1 cellular context compared by ENCODE assay signal in the genomic region with DNA sequence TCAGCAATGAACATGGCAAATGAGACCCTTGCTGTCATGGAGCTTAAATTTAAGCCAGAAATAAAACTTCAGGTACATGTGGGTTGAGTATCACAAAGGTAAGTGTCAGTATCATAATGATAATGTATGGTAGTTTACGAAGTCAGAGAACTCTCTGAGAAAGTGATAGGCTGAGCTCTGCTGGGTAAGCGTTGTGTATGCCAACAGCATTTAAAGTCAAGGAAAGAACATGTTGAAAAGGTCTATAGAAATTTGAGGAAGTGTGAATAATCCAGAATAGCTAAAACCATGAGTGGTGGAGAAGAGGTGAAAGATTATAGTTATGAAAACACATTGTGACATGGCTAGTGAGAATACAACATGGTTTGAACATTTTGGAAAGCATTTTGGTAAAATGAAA.
TF ChIP-seq lines count a peak whose summit lies in the region.

No MANE protein-coding gene starts in this region.

TF ChIP-seq in GM23338, 12 proteins besides CTCF, POLR2A, EP300 and RAD21 (continued from another document):
- TF ChIP-seq EZH2 (IDR thresholded peaks at IDR 0.05; ENCODE audit: low read depth, unreplicated experiment) (no peak), STAT1 (IDR thresholded peaks at IDR 0.05; ENCODE audit: unreplicated experiment) (no peak), JUNB (IDR thresholded peaks at IDR 0.05; ENCODE audit: unreplicated experiment) (no peak), POLR2AphosphoS5 (IDR thresholded peaks at IDR 0.05; ENCODE audit: low read depth) (no peak), CREB1 (CRISPR knock-in tag; IDR thresholded peaks at IDR 0.05; ENCODE audit: low read depth) (no peak), REST (IDR thresholded peaks at IDR 0.05; ENCODE audit: unreplicated experiment) (no peak), ZNF114 (CRISPR knock-in tag; IDR thresholded peaks at IDR 0.05) (no peak), EZH2phosphoT487 (IDR thresholded peaks at IDR 0.05; ENCODE audit: unreplicated experiment) (no peak)
- TF ChIP-seq, protein P1, sequence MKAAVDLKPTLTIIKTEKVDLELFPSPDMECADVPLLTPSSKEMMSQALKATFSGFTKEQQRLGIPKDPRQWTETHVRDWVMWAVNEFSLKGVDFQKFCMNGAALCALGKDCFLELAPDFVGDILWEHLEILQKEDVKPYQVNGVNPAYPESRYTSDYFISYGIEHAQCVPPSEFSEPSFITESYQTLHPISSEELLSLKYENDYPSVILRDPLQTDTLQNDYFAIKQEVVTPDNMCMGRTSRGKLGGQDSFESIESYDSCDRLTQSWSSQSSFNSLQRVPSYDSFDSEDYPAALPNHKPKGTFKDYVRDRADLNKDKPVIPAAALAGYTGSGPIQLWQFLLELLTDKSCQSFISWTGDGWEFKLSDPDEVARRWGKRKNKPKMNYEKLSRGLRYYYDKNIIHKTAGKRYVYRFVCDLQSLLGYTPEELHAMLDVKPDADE (IDR thresholded peaks at IDR 0.05): no peak
